8 cellular contexts compared by ENCODE assay signal in genomic region chr11:58788355-58789023, GRCh38. TPM values are rescaled to one million over a fixed set of nuclear protein-coding genes. Genes with fewer than 3 reads are reported as not detected.
DNase-seq lines count a peak whose midpoint lies in the region; ATAC-seq, FAIRE-seq and TF ChIP-seq lines count a peak whose summit lies in the region.

No MANE protein-coding gene starts in this region.

- DNase-seq in HL-60 (ENCODE audit: low read depth in 1 of 2, low spot score in 1 of 2): peak; percentile 28 to 70
- peak; percentile 70 for DNase-seq in NOMO-1 treated with DMSO at 0.1 percent for 48 hours (lab: John Stamatoyannopoulos, UW; ENCODE audit: unreplicated experiment)
- DNase-seq in activated T-cell treated with anti-CD3 and anti-CD28 coated beads, Interleukin-2, amount 50 U/mL, for 1 hour: peak; percentile 40
- DNase-seq in glomerular endothelial cell (ENCODE audit: extremely low read depth, low read depth, low spot score): peak; percentile 9
- no peak for DNase-seq in psoas muscle
- no peak for DNase-seq in suprapubic skin (ENCODE audit: low spot score in 2 of 2)

- ATAC-seq in GM21528 (IDR thresholded peaks at IDR 0.05; ENCODE audit: low FRiP score, unreplicated experiment) (peak; percentile 95), psoas muscle (peak in 1 of 4 donors; percentile 41)

- FAIRE-seq in G401.6 (lab: Jason Lieb, UNC): peak; percentile 6

- no peak overlapping the region for H3K27ac ChIP-seq in HL-60 (replicated peaks)
- H3K27ac ChIP-seq in psoas muscle: no peak overlapping the region
- H3K27ac ChIP-seq in suprapubic skin: no peak overlapping the region

- H3K9me3 ChIP-seq in psoas muscle (no peaks in the 10 kb centered on the region), suprapubic skin (no peaks in the 10 kb centered on the region)

- TF ChIP-seq CTCF in HL-60 (IDR thresholded peaks at IDR 0.05; ENCODE audit: insufficient read depth, low read length) (peak; percentile 98), psoas muscle (IDR thresholded peaks at IDR 0.05) (peak; percentile 33), suprapubic skin (IDR thresholded peaks at IDR 0.05) (peak in 1 of 2 donors; percentile 71)

- H3K36me3 ChIP-seq in psoas muscle (ENCODE audit: insufficient read depth in 1 of 2, low read depth in 1 of 2) (no peaks in the 10 kb centered on the region), suprapubic skin (no peaks in the 10 kb centered on the region)

- H3K27me3 ChIP-seq in HL-60 (ENCODE audit: insufficient read depth, poor library complexity, severe bottlenecking): no peaks in the 10 kb centered on the region
- H3K27me3 ChIP-seq in psoas muscle (ENCODE audit: insufficient read depth in 3 of 3, low read length in 2 of 3): no peaks in the 10 kb centered on the region
- H3K27me3 ChIP-seq in suprapubic skin: no peaks in the 10 kb centered on the region

- intact Hi-C loops in psoas muscle (cut with DNase I): no loop called here

- WGBS in psoas muscle, 3 donors: 49 to 54% (median 54%) methylated on average over 4 of the region's 4 CpGs
- 77% methylated on average over 2 of the region's 4 CpGs for WGBS in suprapubic skin

- H3K4me3 ChIP-seq in HL-60 (replicated peaks; ENCODE audit: insufficient read depth, low read length) (no peak overlapping the region), psoas muscle (no peak overlapping the region), suprapubic skin (no peak overlapping the region)

- H3K4me1 ChIP-seq in psoas muscle (no peaks in the 10 kb centered on the region), suprapubic skin (no peaks in the 10 kb centered on the region)

- no peak for TF ChIP-seq EP300 in suprapubic skin (IDR thresholded peaks at IDR 0.05)

- TF ChIP-seq POLR2A in suprapubic skin (IDR thresholded peaks at IDR 0.05): no peak

RNA-seq across cellular contexts. Expression of gene GLYATL2, which starts 56.0 kb away (rescaled TPM):
- not detected in 2 replicates for total RNA-seq in glomerular endothelial cell
- total RNA-seq in psoas muscle: not detected
- polyA plus RNA-seq in psoas muscle: not detected
- total RNA-seq in suprapubic skin: 1 to 10 TPM in 2 of 4 donors, under 1 TPM in 1, not detected in 1; 0.87 to 8.6 (median 3.9) TPM

RNA-seq across cellular contexts. Expression of gene GLYAT, which starts 56.7 kb away (rescaled TPM):
- total RNA-seq in glomerular endothelial cell (not detected in 2 replicates), psoas muscle (under 1 TPM in 1 of 4 donors, not detected in 3; 0.54 TPM), suprapubic skin (under 1 TPM in 2 of 4 donors, not detected in 2; 0.36 to 0.42 TPM)
- polyA plus RNA-seq in psoas muscle: under 1 TPM in 1 of 3 donors, not detected in 2; 0.03 TPM

Comparison
In these comparisons a context has a peak if more than half of its experiments do, and no peak if none do; other contexts are left out.
1. DNase-seq: peak in HL-60 (2 of 2), NOMO-1 treated with DMSO at 0.1 percent for 48 hours (single experiment), activated T-cell treated with anti-CD3 and anti-CD28 coated beads, Interleukin-2, amount 50 U/mL, for 1 hour (single experiment) and glomerular endothelial cell (single experiment); none in psoas muscle (0 of 2) and suprapubic skin (0 of 2).